ENCODE assay signal across 2 cellular contexts in genomic region chrY:7085606-7086005, GRCh38.
TF ChIP-seq lines count a peak whose summit lies in the region.

No MANE protein-coding gene starts in this region.

TF ChIP-seq in H1, 55 proteins besides CTCF, POLR2A, EP300 and RAD21 (continued from another document):
- TF ChIP-seq CEBPB (IDR thresholded peaks at IDR 0.05; ENCODE audit: low read depth, low read length) (no peak), TEAD4 (IDR thresholded peaks at IDR 0.05; ENCODE audit: low read depth, low read length) (no peak), HDAC2 (IDR thresholded peaks at IDR 0.05; ENCODE audit: borderline replicate concordance in 1 of 2, low read depth in 2 of 2, low read length in 2 of 2) (no peak), EGR1 (IDR thresholded peaks at IDR 0.05; ENCODE audit: borderline replicate concordance, low read depth, low read length) (no peak), TBP (IDR thresholded peaks at IDR 0.05; ENCODE audit: low read depth, low read length) (no peak), SIRT6 (IDR thresholded peaks at IDR 0.05; ENCODE audit: low read length) (no peak), JUN (IDR thresholded peaks at IDR 0.05; ENCODE audit: low read depth, low read length) (no peak), NRF1 (IDR thresholded peaks at IDR 0.05; ENCODE audit: low read depth, low read length) (no peak), MAFK (IDR thresholded peaks at IDR 0.05; ENCODE audit: low read depth, low read length) (no peak)

TF ChIP-seq in WTC11, 78 proteins besides CTCF, POLR2A, EP300 and RAD21 (continued from another document):
- TF ChIP-seq ZNF512 (CRISPR knock-in tag; IDR thresholded peaks at IDR 0.05; ENCODE audit: borderline replicate concordance) (no peak), ZNF671 (CRISPR knock-in tag; IDR thresholded peaks at IDR 0.05) (no peak), NR1H2 (CRISPR knock-in tag; IDR thresholded peaks at IDR 0.05) (no peak), GRHL2 (CRISPR knock-in tag; IDR thresholded peaks at IDR 0.05; ENCODE audit: insufficient replicate concordance, severe bottlenecking) (no peak), SMAD4 (CRISPR knock-in tag; IDR thresholded peaks at IDR 0.05) (no peak), SP1 (CRISPR knock-in tag; conservative IDR thresholded peaks at IDR 0.05) (no peak), ARID4B (CRISPR knock-in tag; IDR thresholded peaks at IDR 0.05; ENCODE audit: borderline replicate concordance) (no peak), ETV6 (CRISPR knock-in tag; IDR thresholded peaks at IDR 0.05) (no peak), STAT6 (CRISPR knock-in tag; conservative IDR thresholded peaks at IDR 0.05; ENCODE audit: low read depth) (no peak)
